ENCODE assay signal across 26 cellular contexts in genomic region chr2:170745263-170745662, GRCh38. TPM values are rescaled to one million over a fixed set of nuclear protein-coding genes. Genes with fewer than 3 reads are reported as not detected.
"Had no signal": no experiment of that assay in that cellular context is flagged by ENCODE, and none has a peak within 500 bp of the region (broad histone marks: within the 10 kb centered on the region; RNA-seq: fewer than 3 reads in every experiment).

No MANE protein-coding gene starts in this region.

- H3K27ac ChIP-seq: coronary artery, Peyer's patch, SJSA1, WERI-Rb-1 had no signal

- FAIRE-seq: bronchial epithelial cell had no signal

- H3K4me3 Mint-ChIP-seq: activated CD4-positive, alpha-beta memory T cell treated with anti-CD3 and anti-CD28 coated beads, Interleukin-2, amount 10 ng/mL, durations not matched to agents 7 days and 5 days; activated CD4-positive, alpha-beta T cell treated with anti-CD3 and anti-CD28 coated beads for 36 hours; activated naive CD4-positive, alpha-beta T cell treated with anti-CD3 and anti-CD28 coated beads, Interleukin-2, amount 50 U/mL, for 24 hours; T-cell had no signal

- DNase-seq: activated CD4-positive, alpha-beta memory T cell treated with anti-CD3 and anti-CD28 coated beads, Interleukin-2, amount 10 ng/mL, durations not matched to agents 7 days and 5 days; activated CD4-positive, alpha-beta T cell treated with anti-CD3 and anti-CD28 coated beads for 36 hours; activated CD4-positive, alpha-beta T cell treated with anti-CD3 and anti-CD28 coated beads, Interleukin-2, amount 50 U/mL, for 1 hour; activated effector memory CD4-positive, alpha-beta T cell treated with Interleukin-2 at 50 U/mL for 16 hours; activated naive CD4-positive, alpha-beta T cell; aorta; central memory CD4-positive, alpha-beta T cell; Karpas-422; NCI-H1105 treated with DMSO at 0.1 percent for 48 hours; NCI-H1436 treated with DMSO at 0.1 percent for 48 hours; NCI-H187 treated with DMSO at 0.1 percent for 48 hours; NCI-H2081 treated with DMSO at 0.1 percent for 48 hours; NCI-H446; NCI-H524; Peyer's patch; SHP77; T-cell; T-helper 2 cell; T1000; WERI-Rb-1 had no signal

- H3K4me1 Mint-ChIP-seq: activated CD4-positive, alpha-beta memory T cell treated with anti-CD3 and anti-CD28 coated beads, Interleukin-2, amount 10 ng/mL, durations not matched to agents 7 days and 5 days; activated CD4-positive, alpha-beta T cell treated with anti-CD3 and anti-CD28 coated beads for 36 hours; activated naive CD4-positive, alpha-beta T cell treated with anti-CD3 and anti-CD28 coated beads, Interleukin-2, amount 50 U/mL, for 24 hours; T-cell had no signal

- H3K4me3 ChIP-seq: coronary artery, Peyer's patch, SJSA1 had no signal

- H3K4me1 ChIP-seq: Peyer's patch had no signal

- H3K9me3 Mint-ChIP-seq: activated CD4-positive, alpha-beta memory T cell treated with anti-CD3 and anti-CD28 coated beads, Interleukin-2, amount 10 ng/mL, durations not matched to agents 7 days and 5 days; activated naive CD4-positive, alpha-beta T cell treated with anti-CD3 and anti-CD28 coated beads, Interleukin-2, amount 50 U/mL, for 24 hours; T-cell had no signal

- H3K36me3 ChIP-seq: Peyer's patch, SJSA1, WERI-Rb-1 had no signal

- H3K9me3 ChIP-seq: Peyer's patch, SJSA1 had no signal

- H3K27ac Mint-ChIP-seq: activated CD4-positive, alpha-beta memory T cell treated with anti-CD3 and anti-CD28 coated beads, Interleukin-2, amount 10 ng/mL, durations not matched to agents 7 days and 5 days; activated CD4-positive, alpha-beta T cell treated with anti-CD3 and anti-CD28 coated beads for 36 hours; activated naive CD4-positive, alpha-beta T cell treated with anti-CD3 and anti-CD28 coated beads, Interleukin-2, amount 50 U/mL, for 24 hours; T-cell had no signal

- H3K27me3 ChIP-seq: Peyer's patch, SJSA1 had no signal

- ATAC-seq: activated CD4-positive, alpha-beta T cell treated with anti-CD3 and anti-CD28 coated beads for 36 hours; T-cell had no signal

- H3K36me3 Mint-ChIP-seq: activated naive CD4-positive, alpha-beta T cell treated with anti-CD3 and anti-CD28 coated beads, Interleukin-2, amount 50 U/mL, for 24 hours; T-cell had no signal

RNA-seq across cellular contexts. Expression of gene ERICH2, which starts 24.9 kb away (rescaled TPM):
- total RNA-seq: activated CD4-positive, alpha-beta memory T cell treated with anti-CD3 and anti-CD28 coated beads, Interleukin-2, amount 10 ng/mL, durations not matched to agents 7 days and 5 days; activated CD4-positive, alpha-beta T cell treated with anti-CD3 and anti-CD28 coated beads for 36 hours; activated CD8-positive, alpha-beta memory T cell treated with anti-CD3 and anti-CD28 coated beads for 36 hours; Peyer's patch; SJSA1; T-cell had no signal

RNA-seq across cellular contexts. Expression of gene SP5, which starts 30.1 kb away (rescaled TPM):
- total RNA-seq: activated CD4-positive, alpha-beta memory T cell treated with anti-CD3 and anti-CD28 coated beads, Interleukin-2, amount 10 ng/mL, durations not matched to agents 7 days and 5 days; activated CD8-positive, alpha-beta memory T cell treated with anti-CD3 and anti-CD28 coated beads for 36 hours; bronchial epithelial cell; chondrocyte; T-cell had no signal
- polyA plus RNA-seq: aorta had no signal
